In the genomic region with DNA sequence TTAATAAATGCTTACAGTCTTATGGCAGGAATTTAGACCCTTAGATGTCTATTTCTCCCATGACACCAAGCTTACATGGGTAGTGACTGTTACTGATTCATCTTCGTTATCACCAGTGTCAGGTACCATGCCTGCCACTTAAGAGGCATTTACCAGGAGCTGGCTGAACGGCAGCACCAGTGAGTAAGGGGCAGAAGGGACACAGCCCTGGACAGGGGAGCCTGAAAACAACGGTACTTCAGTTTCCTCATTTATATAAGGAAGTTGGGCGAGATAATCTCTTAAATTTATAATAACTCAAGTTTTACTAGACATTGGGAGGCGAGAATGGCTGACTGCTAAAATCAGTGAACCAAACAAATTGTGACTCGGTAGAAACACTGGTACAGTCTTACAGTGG, we compare ENCODE assay signal across 8 cellular contexts. TPM values are rescaled to one million over a fixed set of nuclear protein-coding genes. Genes with fewer than 3 reads are reported as not detected.
DNase-seq lines count a peak whose midpoint lies in the region; ATAC-seq, FAIRE-seq and TF ChIP-seq lines count a peak whose summit lies in the region.

No MANE protein-coding gene starts in this region.

- no peaks in the 10 kb centered on the region for H3K27me3 Mint-ChIP-seq in mesothelial cell of epicardium (ENCODE audit: low read depth)

- no peak for DNase-seq in A549 (ENCODE audit: low read depth in 1 of 2, low spot score in 1 of 2)
- peak in 1 of 2 experiments; percentile 40 for DNase-seq in HL-60 (ENCODE audit: low read depth in 1 of 2, low spot score in 1 of 2)
- DNase-seq in astrocyte of the cerebellum (ENCODE audit: low read depth), result no peak
- no peak for DNase-seq in mesothelial cell of epicardium (ENCODE audit: low spot score in 2 of 2, unreplicated experiment in 2 of 2)
- no peak for DNase-seq in head of caudate nucleus
- DNase-seq in sciatic nerve (ENCODE audit: low spot score), result no peak

- no peaks in the 10 kb centered on the region for H3K9me3 Mint-ChIP-seq in mesothelial cell of epicardium

- no peak for TF ChIP-seq POLR2A in A549 (IDR thresholded peaks at IDR 0.05; ENCODE audit: low read length)

- no peaks in the 10 kb centered on the region for H3K9me3 ChIP-seq in A549

- TF ChIP-seq CTCF in A549 (IDR thresholded peaks at IDR 0.05) (no peak), HL-60 (IDR thresholded peaks at IDR 0.05; ENCODE audit: insufficient read depth, low read length) (no peak), astrocyte of the cerebellum (IDR thresholded peaks at IDR 0.05; ENCODE audit: low read depth, low read length, missing control alignments) (no peak), mesothelial cell of epicardium (IDR thresholded peaks at IDR 0.05; ENCODE audit: unreplicated experiment) (no peak)

- no peaks in the 10 kb centered on the region for H3K27me3 ChIP-seq in HL-60 (ENCODE audit: insufficient read depth, poor library complexity, severe bottlenecking)

- peak overlapping the region in 1 of 2 experiments; percentile 98; a peak in 3 of 6 replicates for H3K27ac ChIP-seq in A549
- H3K27ac ChIP-seq in HL-60 (replicated peaks), result peak overlapping the region; percentile 93

- H3K27ac Mint-ChIP-seq in mesothelial cell of epicardium, result peak overlapping the region; percentile 93

- CTCF ChIA-PET in A549 (lab: Yijun Ruan, JAX), result interaction anchor here (1.2 to 1.9 kb wide), 4 partner anchors 19 to 195 kb away, joined by 3 to 7 read pairs (median 4); no protein-coding TSS in a partner anchor

- H3K4me1 Mint-ChIP-seq in mesothelial cell of epicardium, result peaks cover 38% of the 10 kb centered on the region

- H3K4me3 ChIP-seq in A549 (peak overlapping the region; percentile 82), HL-60 (replicated peaks; ENCODE audit: insufficient read depth, low read length) (peak overlapping the region; percentile 92), astrocyte of the cerebellum (ENCODE audit: low read depth, low read length) (peak overlapping the region; percentile 86)

- 55% methylated on average over 6 of the region's 6 CpGs for WGBS in A549 (ENCODE audit: missing lambda C conversion rate)

- no peak for TF ChIP-seq EP300 in A549 (IDR thresholded peaks at IDR 0.05)

- no peak for TF ChIP-seq RAD21 in A549 (conservative IDR thresholded peaks at IDR 0.05 in 1 of 2, IDR thresholded peaks at IDR 0.05 in 1 of 2)

- POLR2A ChIA-PET in A549 (lab: Yijun Ruan, JAX), result interaction anchor here (0.5 kb wide), 1 partner anchor 761 kb away, joined by 3 read pairs; no protein-coding TSS in a partner anchor

- peaks cover 9% of the 10 kb centered on the region for H3K36me3 Mint-ChIP-seq in mesothelial cell of epicardium

- H3K4me1 ChIP-seq in A549, result peaks cover 20% of the 10 kb centered on the region

- in situ Hi-C loops in astrocyte of the cerebellum (cut with HindIII; ENCODE audit: low sequenced_read_pairs), result no loop called here

- H3K4me2 ChIP-seq in A549, result peak overlapping the region; percentile 97

- intact Hi-C loops in head of caudate nucleus (cut with DNase I), result no loop called here
- intact Hi-C loops in sciatic nerve (cut with DNase I), result no loop called here

- no peak for FAIRE-seq in A549 (lab: Jason Lieb, UNC)

- no peak for ATAC-seq in A549
- ATAC-seq in HG02642 (IDR thresholded peaks at IDR 0.05; ENCODE audit: poor library complexity, unreplicated experiment), result no peak
- ATAC-seq in sciatic nerve, result no peak
- no peak for ATAC-seq in GM21526 (IDR thresholded peaks at IDR 0.05; ENCODE audit: low FRiP score, unreplicated experiment)

- H3K4me3 Mint-ChIP-seq in mesothelial cell of epicardium, result peak overlapping the region; percentile 76

TF ChIP-seq in A549, 52 proteins besides CTCF, POLR2A, EP300 and RAD21:
- TF ChIP-seq, protein P1, sequence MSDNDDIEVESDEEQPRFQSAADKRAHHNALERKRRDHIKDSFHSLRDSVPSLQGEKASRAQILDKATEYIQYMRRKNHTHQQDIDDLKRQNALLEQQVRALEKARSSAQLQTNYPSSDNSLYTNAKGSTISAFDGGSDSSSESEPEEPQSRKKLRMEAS (IDR thresholded peaks at IDR 0.05), result no peak
- TF ChIP-seq RCOR1 (IDR thresholded peaks at IDR 0.05; ENCODE audit: low read depth, low read length) (no peak), ESRRA (IDR thresholded peaks at IDR 0.05; ENCODE audit: borderline replicate concordance, low read length) (no peak), FOXS1 (CRISPR knock-in tag; IDR thresholded peaks at IDR 0.05) (no peak), KDM1A (IDR thresholded peaks at IDR 0.05; ENCODE audit: low read depth) (no peak), EHF (CRISPR knock-in tag; IDR thresholded peaks at IDR 0.05) (no peak), MYC (IDR thresholded peaks at IDR 0.05; ENCODE audit: borderline replicate concordance, low read length) (no peak), HOXA7 (CRISPR knock-in tag; IDR thresholded peaks at IDR 0.05) (no peak), NFE2L2 (conservative IDR thresholded peaks at IDR 0.05; ENCODE audit: low read length) (no peak), RARB (CRISPR knock-in tag; IDR thresholded peaks at IDR 0.05) (no peak), KDM5A (IDR thresholded peaks at IDR 0.05) (no peak), BHLHE40 (IDR thresholded peaks at IDR 0.05; ENCODE audit: low read depth, low read length) (no peak), CEBPB (IDR thresholded peaks at IDR 0.05) (no peak)
- TF ChIP-seq, protein P2, sequence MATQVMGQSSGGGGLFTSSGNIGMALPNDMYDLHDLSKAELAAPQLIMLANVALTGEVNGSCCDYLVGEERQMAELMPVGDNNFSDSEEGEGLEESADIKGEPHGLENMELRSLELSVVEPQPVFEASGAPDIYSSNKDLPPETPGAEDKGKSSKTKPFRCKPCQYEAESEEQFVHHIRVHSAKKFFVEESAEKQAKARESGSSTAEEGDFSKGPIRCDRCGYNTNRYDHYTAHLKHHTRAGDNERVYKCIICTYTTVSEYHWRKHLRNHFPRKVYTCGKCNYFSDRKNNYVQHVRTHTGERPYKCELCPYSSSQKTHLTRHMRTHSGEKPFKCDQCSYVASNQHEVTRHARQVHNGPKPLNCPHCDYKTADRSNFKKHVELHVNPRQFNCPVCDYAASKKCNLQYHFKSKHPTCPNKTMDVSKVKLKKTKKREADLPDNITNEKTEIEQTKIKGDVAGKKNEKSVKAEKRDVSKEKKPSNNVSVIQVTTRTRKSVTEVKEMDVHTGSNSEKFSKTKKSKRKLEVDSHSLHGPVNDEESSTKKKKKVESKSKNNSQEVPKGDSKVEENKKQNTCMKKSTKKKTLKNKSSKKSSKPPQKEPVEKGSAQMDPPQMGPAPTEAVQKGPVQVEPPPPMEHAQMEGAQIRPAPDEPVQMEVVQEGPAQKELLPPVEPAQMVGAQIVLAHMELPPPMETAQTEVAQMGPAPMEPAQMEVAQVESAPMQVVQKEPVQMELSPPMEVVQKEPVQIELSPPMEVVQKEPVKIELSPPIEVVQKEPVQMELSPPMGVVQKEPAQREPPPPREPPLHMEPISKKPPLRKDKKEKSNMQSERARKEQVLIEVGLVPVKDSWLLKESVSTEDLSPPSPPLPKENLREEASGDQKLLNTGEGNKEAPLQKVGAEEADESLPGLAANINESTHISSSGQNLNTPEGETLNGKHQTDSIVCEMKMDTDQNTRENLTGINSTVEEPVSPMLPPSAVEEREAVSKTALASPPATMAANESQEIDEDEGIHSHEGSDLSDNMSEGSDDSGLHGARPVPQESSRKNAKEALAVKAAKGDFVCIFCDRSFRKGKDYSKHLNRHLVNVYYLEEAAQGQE (IDR thresholded peaks at IDR 0.05), result no peak
- TF ChIP-seq, protein P3, sequence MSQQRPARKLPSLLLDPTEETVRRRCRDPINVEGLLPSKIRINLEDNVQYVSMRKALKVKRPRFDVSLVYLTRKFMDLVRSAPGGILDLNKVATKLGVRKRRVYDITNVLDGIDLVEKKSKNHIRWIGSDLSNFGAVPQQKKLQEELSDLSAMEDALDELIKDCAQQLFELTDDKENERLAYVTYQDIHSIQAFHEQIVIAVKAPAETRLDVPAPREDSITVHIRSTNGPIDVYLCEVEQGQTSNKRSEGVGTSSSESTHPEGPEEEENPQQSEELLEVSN (IDR thresholded peaks at IDR 0.05; ENCODE audit: borderline replicate concordance, low read depth), result no peak
TF ChIP-seq in A549: peak in this region for 0.

RNA-seq across cellular contexts. Expression of a gene that starts 1.2 kb away (rescaled TPM):
- polyA plus RNA-seq in A549 (2011; rRNA removed) (30.1 and 43.3 TPM in 2 replicates), A549 (2017; fragmentation: RNase III; extraction: RNeasy Plus Mini Kit Qiagen cat#74134 plus additional on column Dnase treatment) (32.7 to 42.4 TPM (median 32.8 TPM) in 3 replicates)
- polyA plus RNA-seq in A549 (2012; cell fraction: cytosol; rRNA removed), result 20.7 and 25.1 TPM in 2 replicates
- 7.8 and 13.3 TPM in 2 replicates for polyA plus RNA-seq in A549 (2012; cell fraction: nucleus; rRNA removed)
- 3.1 and 4.2 TPM in 2 replicates for polyA minus RNA-seq in A549 (2011; rRNA and poly(A)+ RNA removed)
- total RNA-seq in mesothelial cell of epicardium (39.0 to 41.8 TPM (median 39.3 TPM) in 3 replicates), sciatic nerve (38.2 TPM)

RNA-seq across cellular contexts. Expression of a gene that starts 1.3 kb away (rescaled TPM):
- polyA plus RNA-seq in A549 (2011; rRNA removed) (74.4 and 90.6 TPM in 2 replicates), A549 (2017; fragmentation: RNase III; extraction: RNeasy Plus Mini Kit Qiagen cat#74134 plus additional on column Dnase treatment) (49.3 to 57.5 TPM (median 57.0 TPM) in 3 replicates)
- 36.6 and 42.9 TPM in 2 replicates for polyA plus RNA-seq in A549 (2012; cell fraction: cytosol; rRNA removed)
- 13.8 and 25.4 TPM in 2 replicates for polyA plus RNA-seq in A549 (2012; cell fraction: nucleus; rRNA removed)
- polyA minus RNA-seq in A549 (2011; rRNA and poly(A)+ RNA removed), result 13.9 and 14.7 TPM in 2 replicates
- total RNA-seq in mesothelial cell of epicardium (43.9 to 45.0 TPM (median 44.6 TPM) in 3 replicates), sciatic nerve (43.6 TPM)
